In genomic region chr1:101129975-101130374, GRCh38 we compare ENCODE assay signal across 21 cellular contexts.
DNase-seq lines count a peak whose midpoint lies in the region; ATAC-seq and TF ChIP-seq lines count a peak whose summit lies in the region.
"Had no signal": no experiment of that assay in that cellular context is flagged by ENCODE, and none has a peak within 500 bp of the region (broad histone marks: within the 10 kb centered on the region; RNA-seq: fewer than 3 reads in every experiment).

No MANE protein-coding gene starts in this region.

- H3K9me3 ChIP-seq in DND-41 (ENCODE audit: insufficient read depth, low read length, severe bottlenecking): no peaks in the 10 kb centered on the region
- no peaks in the 10 kb centered on the region for H3K9me3 ChIP-seq in uterus
- H3K9me3 ChIP-seq: adrenal gland, BE2C, SJSA1 had no signal

- peaks cover 2% of the 10 kb centered on the region for H3K9me3 Mint-ChIP-seq in activated CD4-positive, alpha-beta memory T cell treated with anti-CD3 and anti-CD28 coated beads, Interleukin-2, amount 10 ng/mL, durations not matched to agents 7 days and 5 days
- peaks cover 1% of the 10 kb centered on the region for H3K9me3 Mint-ChIP-seq in mesothelial cell of epicardium

- H3K36me3 Mint-ChIP-seq in activated CD4-positive, alpha-beta memory T cell treated with anti-CD3 and anti-CD28 coated beads, Interleukin-2, amount 10 ng/mL, durations not matched to agents 7 days and 5 days (ENCODE audit: low read depth): peaks cover 6% of the 10 kb centered on the region
- H3K36me3 Mint-ChIP-seq in mesothelial cell of epicardium: peaks cover 1% of the 10 kb centered on the region

- H3K4me2 ChIP-seq in DND-41 (ENCODE audit: insufficient read depth, low read length): no peak overlapping the region
- H3K4me2 ChIP-seq: PC-9 had no signal

- no peak overlapping the region for H3K4me3 Mint-ChIP-seq in activated CD4-positive, alpha-beta memory T cell treated with anti-CD3 and anti-CD28 coated beads, Interleukin-2, amount 10 ng/mL, durations not matched to agents 7 days and 5 days
- no peak overlapping the region for H3K4me3 Mint-ChIP-seq in mesothelial cell of epicardium

- no peak for DNase-seq in activated CD4-positive, CD25-positive, alpha-beta regulatory T cell (lab: John Stamatoyannopoulos, UW)
- DNase-seq in DND-41 (no peak), mesothelial cell of epicardium (ENCODE audit: low spot score in 2 of 2, unreplicated experiment in 2 of 2) (no peak), uterus (no peak)
- no peak for DNase-seq in activated CD4-positive, alpha-beta memory T cell treated with anti-CD3 and anti-CD28 coated beads, Interleukin-2, amount 10 ng/mL, durations not matched to agents 7 days and 5 days
- DNase-seq: BE2C; dorsolateral prefrontal cortex; foreskin melanocyte; hippocampal formation; NCI-H187; NCI-H82; posterior cingulate gyrus; stimulated activated naive CD4-positive, alpha-beta T cell treated with Interleukin-2 at 50 U/mL for 16 hours had no signal

- H3K27ac Mint-ChIP-seq in activated CD4-positive, alpha-beta memory T cell treated with anti-CD3 and anti-CD28 coated beads, Interleukin-2, amount 10 ng/mL, durations not matched to agents 7 days and 5 days: peak overlapping the region; percentile 5
- peak overlapping the region; percentile 83 for H3K27ac Mint-ChIP-seq in mesothelial cell of epicardium

- CTCF ChIA-PET in activated CD4-positive, alpha-beta memory T cell treated with anti-CD3 and anti-CD28 coated beads, Interleukin-2, amount 10 ng/mL, durations not matched to agents 7 days and 5 days (lab: Charles Lee): interaction anchor here (1.1 to 3.6 kb wide), 6 partner anchors 8 to 227 kb away, joined by 3 to 14 read pairs (median 4); no protein-coding TSS in a partner anchor

- no peaks in the 10 kb centered on the region for H3K36me3 ChIP-seq in DND-41 (ENCODE audit: insufficient read depth, low read length)
- H3K36me3 ChIP-seq in uterus: no peaks in the 10 kb centered on the region
- H3K36me3 ChIP-seq: adrenal gland, BE2C, SJSA1 had no signal

- H3K4me1 ChIP-seq in DND-41 (ENCODE audit: insufficient read depth, low read length) (peaks cover 42% of the 10 kb centered on the region), uterus (no peaks in the 10 kb centered on the region)
- H3K4me1 ChIP-seq: SJSA1 had no signal

- H2AFZ ChIP-seq in DND-41 (ENCODE audit: low read depth, low read length): no peak overlapping the region
- H2AFZ ChIP-seq: PC-9 had no signal

- peaks cover under 1% of the 10 kb centered on the region for H3K27me3 Mint-ChIP-seq in activated CD4-positive, alpha-beta memory T cell treated with anti-CD3 and anti-CD28 coated beads, Interleukin-2, amount 10 ng/mL, durations not matched to agents 7 days and 5 days
- no peaks in the 10 kb centered on the region for H3K27me3 Mint-ChIP-seq in mesothelial cell of epicardium (ENCODE audit: low read depth)

- H3K27me3 ChIP-seq in DND-41 (ENCODE audit: insufficient read depth, low read length, poor library complexity) (no peaks in the 10 kb centered on the region), uterus (no peaks in the 10 kb centered on the region)
- H3K27me3 ChIP-seq: adrenal gland, BE2C, SJSA1 had no signal

- no peak overlapping the region for H3K9ac ChIP-seq in DND-41 (ENCODE audit: low read depth, low read length)

- H3K4me1 Mint-ChIP-seq in activated CD4-positive, alpha-beta memory T cell treated with anti-CD3 and anti-CD28 coated beads, Interleukin-2, amount 10 ng/mL, durations not matched to agents 7 days and 5 days: peaks cover 60% of the 10 kb centered on the region
- H3K4me1 Mint-ChIP-seq in mesothelial cell of epicardium: peaks cover 54% of the 10 kb centered on the region

- TF ChIP-seq CTCF in DND-41 (IDR thresholded peaks at IDR 0.05; ENCODE audit: borderline replicate concordance, extremely low read depth, low read length, poor library complexity, severe bottlenecking) (no peak), mesothelial cell of epicardium (IDR thresholded peaks at IDR 0.05; ENCODE audit: unreplicated experiment) (no peak), uterus (IDR thresholded peaks at IDR 0.05) (no peak)

- peak; percentile 85 to 88 for ATAC-seq in activated CD4-positive, CD25-positive, alpha-beta regulatory T cell treated with anti-CD3 and anti-CD28 coated beads, Interleukin-2, amount 50 U/mL, for 24 hours
- ATAC-seq in DND-41 (ENCODE audit: insufficient read depth, low read depth): peak; percentile 40
- ATAC-seq in GM19351 (IDR thresholded peaks at IDR 0.05; ENCODE audit: unreplicated experiment): no peak
- ATAC-seq in GM21786 (IDR thresholded peaks at IDR 0.05; ENCODE audit: unreplicated experiment): no peak
- ATAC-seq: HCT116 had no signal

- intact Hi-C loops in uterus (cut with DNase I; ENCODE audit: low total_unique reads): no loop called here

- no peaks in the 10 kb centered on the region for H4K20me1 ChIP-seq in DND-41 (ENCODE audit: insufficient read depth, low read length)

- no peaks in the 10 kb centered on the region for H3K79me2 ChIP-seq in DND-41 (ENCODE audit: insufficient read depth, low read length)

- TF ChIP-seq POLR2A in uterus (IDR thresholded peaks at IDR 0.05): no peak

- H3K27ac ChIP-seq in DND-41 (ENCODE audit: low read length) (peak overlapping the region; percentile 32; the same call in 1 of the 2 replicates), uterus (no peak overlapping the region)
- H3K27ac ChIP-seq: 22Rv1, adrenal gland, dorsolateral prefrontal cortex, PC-9, SJSA1 had no signal

- H3K4me3 ChIP-seq in DND-41 (ENCODE audit: low read depth in 1 of 2, low read length in 2 of 2) (no peak overlapping the region), uterus (no peak overlapping the region)
- H3K4me3 ChIP-seq: adrenal gland, dorsolateral prefrontal cortex, PC-9, SJSA1 had no signal

- POLR2A ChIA-PET in activated CD4-positive, alpha-beta memory T cell treated with anti-CD3 and anti-CD28 coated beads, Interleukin-2, amount 10 ng/mL, durations not matched to agents 7 days and 5 days (lab: Charles Lee): interaction anchor here (0.9 to 4.4 kb wide), 11 partner anchors 9 to 205 kb away, joined by 3 to 45 read pairs (median 6); partner anchors contain the start of gene S1PR1

Comparison
In these comparisons a context has a peak if more than half of its experiments do, and no peak if none do; other contexts are left out.
1. ATAC-seq: peak in activated CD4-positive, CD25-positive, alpha-beta regulatory T cell treated with anti-CD3 and anti-CD28 coated beads, Interleukin-2, amount 50 U/mL, for 24 hours (2 of 2) and DND-41 (single experiment); none in GM19351 (single experiment) and GM21786 (single experiment).